8 cellular contexts compared by ENCODE assay signal in genomic region chr17:14303343-14304221, GRCh38. TPM values are rescaled to one million over a fixed set of nuclear protein-coding genes. Genes with fewer than 3 reads are reported as not detected.
DNase-seq lines count a peak whose midpoint lies in the region; ATAC-seq and TF ChIP-seq lines count a peak whose summit lies in the region.

No MANE protein-coding gene starts in this region.

- H3K27me3 ChIP-seq in parathyroid adenoma (ENCODE audit: control insufficient read depth, insufficient read depth, low read length): peaks cover 2% of the 10 kb centered on the region

- peaks cover 26% of the 10 kb centered on the region for H3K27me3 Mint-ChIP-seq in endothelial cell (ENCODE audit: unreplicated experiment)

- peak; percentile 15 for DNase-seq in G401 (ENCODE audit: low spot score)
- peak; percentile 39 for DNase-seq in activated CD4-positive, alpha-beta T cell treated with anti-CD3 and anti-CD28 coated beads for 48 hours
- DNase-seq in endothelial cell (ENCODE audit: low spot score): peak; percentile 33
- DNase-seq in NCI-H1436 (lab: John Stamatoyannopoulos, UW): no peak
- no peak for DNase-seq in OCI-LY7 (ENCODE audit: low spot score)

- BruUV-seq in OCI-LY7 (replicated peaks; lab: Mats Ljungman, UMichigan): no TSS peak

- in situ Hi-C loops in G401 (cut with HindIII; ENCODE audit: low sequenced_read_pairs): no loop called here

- intact Hi-C loops in OCI-LY7 (cut with micrococcal nuclease; ENCODE audit: unreplicated experiment): loop anchor here (5.0 to 10.0 kb wide), 5 partner anchors 456 to 726 kb away; no protein-coding TSS in a partner anchor

- POLR2A ChIA-PET in OCI-LY7 (lab: Charles Lee): no interaction called here

- H3K79me2 ChIP-seq in parathyroid adenoma: no peaks in the 10 kb centered on the region
- no peaks in the 10 kb centered on the region for H3K79me2 ChIP-seq in OCI-LY7 (ENCODE audit: insufficient read depth, low read depth, low read length)

- peaks cover 31% of the 10 kb centered on the region for H3K4me1 Mint-ChIP-seq in endothelial cell (ENCODE audit: unreplicated experiment)

- no peaks in the 10 kb centered on the region for H3K4me1 ChIP-seq in parathyroid adenoma
- H3K4me1 ChIP-seq in OCI-LY7 (ENCODE audit: insufficient read depth, low read length, poor library complexity, severe bottlenecking): peaks cover 16% of the 10 kb centered on the region

- H3K27ac ChIP-seq in parathyroid adenoma: no peak overlapping the region
- no peak overlapping the region for H3K27ac ChIP-seq in OCI-LY7 (ENCODE audit: low read depth, low read length, poor library complexity, severe bottlenecking)

- H3K4me3 Mint-ChIP-seq in endothelial cell (ENCODE audit: unreplicated experiment): peak overlapping the region; percentile 91

- H4K20me1 ChIP-seq in OCI-LY7 (ENCODE audit: insufficient read depth, low read length): no peaks in the 10 kb centered on the region; the same call in 1 of the 2 replicates

- H2AFZ ChIP-seq in parathyroid adenoma (peak overlapping the region; percentile 44), OCI-LY7 (ENCODE audit: low read length) (no peak overlapping the region)

- no peak overlapping the region for H3K9ac ChIP-seq in parathyroid adenoma

- no peaks in the 10 kb centered on the region for H3K36me3 Mint-ChIP-seq in endothelial cell (ENCODE audit: low read depth, unreplicated experiment)

- CTCF ChIA-PET in OCI-LY7 (lab: Charles Lee; ENCODE audit: unreplicated experiment): no interaction called here

- no peak overlapping the region for H3K4me2 ChIP-seq in parathyroid adenoma (ENCODE audit: low read length)
- H3K4me2 ChIP-seq in OCI-LY7 (ENCODE audit: low read length): no peak overlapping the region

- H3K9me2 ChIP-seq in OCI-LY7 (ENCODE audit: insufficient read depth, low read length): no peaks in the 10 kb centered on the region

- no peak for ATAC-seq in HG03520 (IDR thresholded peaks at IDR 0.05; ENCODE audit: unreplicated experiment)
- ATAC-seq in GM19467 (IDR thresholded peaks at IDR 0.05; ENCODE audit: unreplicated experiment): no peak

- TF ChIP-seq CTCF in endothelial cell (IDR thresholded peaks at IDR 0.05; ENCODE audit: unreplicated experiment): no peak
- no peak for TF ChIP-seq CTCF in parathyroid adenoma (IDR thresholded peaks at IDR 0.05)
- no peak for TF ChIP-seq CTCF in OCI-LY7 (conservative IDR thresholded peaks at IDR 0.05; ENCODE audit: low read length)

- no peaks in the 10 kb centered on the region for H3K9me3 Mint-ChIP-seq in endothelial cell (ENCODE audit: unreplicated experiment)

- H3K36me3 ChIP-seq in parathyroid adenoma (ENCODE audit: control insufficient read depth, insufficient read depth, low read length): no peaks in the 10 kb centered on the region
- H3K36me3 ChIP-seq in OCI-LY7 (ENCODE audit: insufficient read depth, low read length): no peaks in the 10 kb centered on the region

- H3K27ac Mint-ChIP-seq in endothelial cell (ENCODE audit: unreplicated experiment): no peak overlapping the region

- H3K4me3 ChIP-seq in parathyroid adenoma (ENCODE audit: low read depth, low read length): no peak overlapping the region
- H3K4me3 ChIP-seq in OCI-LY7 (ENCODE audit: low read depth, low read length, poor library complexity, severe bottlenecking): no peak overlapping the region

- H3K9me3 ChIP-seq in parathyroid adenoma (ENCODE audit: control insufficient read depth, low read length): no peaks in the 10 kb centered on the region
- H3K9me3 ChIP-seq in OCI-LY7 (ENCODE audit: low read length): no peaks in the 10 kb centered on the region

RNA-seq across cellular contexts. Expression of gene HS3ST3B1, which starts 2.7 kb away (rescaled TPM):
- total RNA-seq in G401 (2014; rRNA removed; shearing (Covaris generic)): 0.37 TPM in 2 replicates
- total RNA-seq in endothelial cell (ENCODE audit: unreplicated experiment) (8.5 TPM), OCI-LY7 (2022) (1.6 and 2.0 TPM in 2 replicates)
- total RNA-seq in OCI-LY7 (2014; rRNA removed; shearing (Covaris generic)): 0.03 TPM in 1 of 2 replicates, not detected in the other

Comparison
In these comparisons a context has a peak if more than half of its experiments do, and no peak if none do; other contexts are left out.
1. DNase-seq: peak in G401 (single experiment), activated CD4-positive, alpha-beta T cell treated with anti-CD3 and anti-CD28 coated beads for 48 hours (single experiment) and endothelial cell (single experiment); none in NCI-H1436 (single experiment) and OCI-LY7 (single experiment).